Comparison of ENCODE assay signal across 9 cellular contexts in the genomic region with DNA sequence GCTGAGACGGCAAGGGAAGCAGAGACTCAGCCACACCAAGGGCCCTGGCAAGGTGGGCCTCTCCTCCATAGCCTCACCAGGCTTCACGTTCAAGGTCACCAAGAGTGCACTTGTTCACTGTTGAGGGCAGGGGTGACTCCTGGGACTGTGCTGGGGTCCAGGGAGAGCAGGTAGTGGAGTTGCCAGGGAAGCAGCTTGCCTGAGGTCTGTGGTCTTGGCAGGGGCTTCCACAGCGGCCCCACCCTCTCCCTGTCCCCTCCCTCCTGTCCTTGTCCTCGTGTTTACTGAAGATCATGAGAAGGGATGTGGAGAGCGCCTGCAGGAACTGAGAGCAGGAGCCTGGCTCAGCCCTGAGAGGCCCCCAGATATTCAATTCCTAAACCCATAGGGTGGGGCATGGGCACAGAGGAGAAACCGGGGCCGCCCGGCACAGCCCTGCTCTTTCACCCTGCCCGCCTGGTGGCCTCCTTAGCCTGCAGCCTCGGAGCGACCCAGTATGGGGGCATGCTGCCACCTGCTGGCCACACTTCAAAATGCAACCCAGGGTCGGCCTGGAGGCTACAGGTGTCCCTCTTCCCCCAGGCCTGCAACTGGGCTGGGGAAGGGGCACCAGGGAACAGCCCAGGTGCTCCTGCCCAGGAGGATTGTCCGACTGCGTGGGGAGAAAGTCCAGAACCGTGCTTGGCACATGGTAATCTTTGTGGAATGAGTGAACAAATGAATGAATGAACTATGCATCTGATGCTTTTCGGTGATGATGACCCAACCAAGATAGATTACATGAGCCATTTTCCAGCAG. TPM values are rescaled to one million over a fixed set of nuclear protein-coding genes. Genes with fewer than 3 reads are reported as not detected.
DNase-seq lines count a peak whose midpoint lies in the region; ATAC-seq and TF ChIP-seq lines count a peak whose summit lies in the region.
"Not testable (repeated sequence)": the region's sequence is repeated elsewhere in the genome, so short reads cannot be mapped to it uniquely, and the experiment has no call there.
"Had no signal": no experiment of that assay in that cellular context is flagged by ENCODE, and none has a peak within 500 bp of the region (broad histone marks: within the 10 kb centered on the region; RNA-seq: fewer than 3 reads in every experiment).

No MANE protein-coding gene starts in this region.

- H3K4me3 Mint-ChIP-seq in activated T-cell treated with anti-CD3 and anti-CD28 coated beads, Interleukin-2, amount 50 U/mL, for 72 hours; stimulated activated memory B cell treated with anti-CD40 and anti-IgM and Interleukin-4, amounts not matched to agents 10 μg/mL and 1 μg/mL and 100 μg/mL, for 72 hours: not testable (repeated sequence)

- H3K27me3 ChIP-seq in fibroblast of lung (ENCODE audit: control insufficient read depth, insufficient read depth, low read length); neural cell (ENCODE audit: insufficient read depth, low read depth, low read length): not testable (repeated sequence)

- peak; percentile 12 for DNase-seq in DMS79 (lab: John Stamatoyannopoulos, UW)
- not testable (repeated sequence) for DNase-seq in LNCaP clone FGC (ENCODE audit: low read depth)
- peak; percentile 71 for DNase-seq in RWPE1 (ENCODE audit: low spot score)
- DNase-seq in activated T-cell treated with anti-CD3 and anti-CD28 coated beads, Interleukin-2, amount 50 U/mL, for 72 hours = peak; percentile 89 to 93
- peak; percentile 28 to 61 for DNase-seq in fibroblast of lung (ENCODE audit: low read depth in 2 of 2)

- H3K9ac ChIP-seq in fibroblast of lung (ENCODE audit: insufficient read depth, low read length); neural cell (ENCODE audit: low read length): not testable (repeated sequence)

- not testable (repeated sequence) for H3K9me3 ChIP-seq in fibroblast of lung (ENCODE audit: control insufficient read depth, insufficient read depth, low read depth, low read length); neural cell (ENCODE audit: low read length)

- not testable (repeated sequence) for H3K36me3 ChIP-seq in fibroblast of lung (ENCODE audit: control insufficient read depth, insufficient read depth, low read length); neural cell (ENCODE audit: insufficient read depth, low read length)

- H3K4me1 ChIP-seq in fibroblast of lung (ENCODE audit: control insufficient read depth, extremely low read depth, insufficient read depth, low read length) = not testable (repeated sequence)

- not testable (repeated sequence) for H3K9me2 ChIP-seq in neural cell (ENCODE audit: insufficient read depth, low read length)

- H3K4me1 Mint-ChIP-seq in activated T-cell treated with anti-CD3 and anti-CD28 coated beads, Interleukin-2, amount 50 U/mL, for 72 hours (ENCODE audit: low read depth) = not testable (repeated sequence)
- peaks cover 12% of the 10 kb centered on the region for H3K4me1 Mint-ChIP-seq in stimulated activated memory B cell treated with anti-CD40 and anti-IgM and Interleukin-4, amounts not matched to agents 10 μg/mL and 1 μg/mL and 100 μg/mL, for 72 hours

- not testable (repeated sequence) for H4K20me1 ChIP-seq in fibroblast of lung (ENCODE audit: control insufficient read depth, extremely low read depth, insufficient read depth, low read length); neural cell (ENCODE audit: insufficient read depth)

- H3K4me2 ChIP-seq in fibroblast of lung (ENCODE audit: extremely low read depth, insufficient read depth, low read length); neural cell (ENCODE audit: low read length): not testable (repeated sequence)

- H3K4me3 ChIP-seq in LNCaP clone FGC (ENCODE audit: low read depth, low read length); fibroblast of lung (replicated peaks in 1 of 4; ENCODE audit: control extremely low read depth in 1 of 4, insufficient read depth in 1 of 4, low read depth in 3 of 4, low read length in 4 of 4); neural cell (ENCODE audit: low read length): not testable (repeated sequence)

- H3K27ac Mint-ChIP-seq in activated T-cell treated with anti-CD3 and anti-CD28 coated beads, Interleukin-2, amount 50 U/mL, for 72 hours; stimulated activated memory B cell treated with anti-CD40 and anti-IgM and Interleukin-4, amounts not matched to agents 10 μg/mL and 1 μg/mL and 100 μg/mL, for 72 hours: not testable (repeated sequence)

- not testable (repeated sequence) for H3F3A ChIP-seq in neural cell (ENCODE audit: insufficient read depth, low read length, poor library complexity, severe bottlenecking)

- H3K9me3 Mint-ChIP-seq in activated T-cell treated with anti-CD3 and anti-CD28 coated beads, Interleukin-2, amount 50 U/mL, for 72 hours; stimulated activated memory B cell treated with anti-CD40 and anti-IgM and Interleukin-4, amounts not matched to agents 10 μg/mL and 1 μg/mL and 100 μg/mL, for 72 hours: not testable (repeated sequence)

- TF ChIP-seq EP300 in neural cell (conservative IDR thresholded peaks at IDR 0.05; ENCODE audit: poor library complexity, severe bottlenecking) = not testable (repeated sequence)

- CTCF ChIA-PET in RWPE1 (lab: Yijun Ruan, JAX) = interaction anchor here (0.6 to 2.6 kb wide), 13 partner anchors 13 to 668 kb away, joined by 3 to 27 read pairs (median 4); a partner anchor contains a TSS

- not testable (repeated sequence) for H3K27ac ChIP-seq in RWPE1; fibroblast of lung (ENCODE audit: insufficient read depth, low read length); neural cell (ENCODE audit: low read length)

- H2AFZ ChIP-seq in fibroblast of lung (ENCODE audit: low read length); neural cell (ENCODE audit: low read depth, low read length): not testable (repeated sequence)

- not testable (repeated sequence) for H3K27me3 Mint-ChIP-seq in activated T-cell treated with anti-CD3 and anti-CD28 coated beads, Interleukin-2, amount 50 U/mL, for 72 hours (ENCODE audit: low read depth)
- H3K27me3 Mint-ChIP-seq in stimulated activated memory B cell treated with anti-CD40 and anti-IgM and Interleukin-4, amounts not matched to agents 10 μg/mL and 1 μg/mL and 100 μg/mL, for 72 hours = peaks cover 41% of the 10 kb centered on the region

- not testable (repeated sequence) for H3K36me3 Mint-ChIP-seq in activated T-cell treated with anti-CD3 and anti-CD28 coated beads, Interleukin-2, amount 50 U/mL, for 72 hours (ENCODE audit: insufficient read depth in 2 of 2); stimulated activated memory B cell treated with anti-CD40 and anti-IgM and Interleukin-4, amounts not matched to agents 10 μg/mL and 1 μg/mL and 100 μg/mL, for 72 hours

- POLR2A ChIA-PET in RWPE1 (lab: Yijun Ruan, JAX; ENCODE audit: low non-redundant PET) = not testable (repeated sequence)

- peak; percentile 85 for ATAC-seq in GM21723 (IDR thresholded peaks at IDR 0.05; ENCODE audit: unreplicated experiment)
- ATAC-seq in activated T-cell treated with anti-CD3 and anti-CD28 coated beads, Interleukin-2, amount 50 U/mL, for 72 hours (replicated peaks in 1 of 2) = peak; percentile 82 to 86
- peak; percentile 84 for ATAC-seq in stimulated activated memory B cell treated with anti-CD40 and anti-IgM and Interleukin-4, amounts not matched to agents 10 μg/mL and 1 μg/mL and 100 μg/mL, for 72 hours

- peak; percentile 97 for TF ChIP-seq RAD21 in neural cell (conservative IDR thresholded peaks at IDR 0.05)

- TF ChIP-seq CTCF in LNCaP clone FGC (IDR thresholded peaks at IDR 0.05; ENCODE audit: control insufficient read depth, extremely low read depth, insufficient read depth) (peak; percentile 93), RWPE1 (conservative IDR thresholded peaks at IDR 0.05; ENCODE audit: low read depth) (peak; percentile 94), fibroblast of lung (conservative IDR thresholded peaks at IDR 0.05 in 1 of 2, IDR thresholded peaks at IDR 0.05 in 1 of 2; ENCODE audit: low read depth in 1 of 2, low read length in 2 of 2) (peak; percentile 75 to 79), neural cell (IDR thresholded peaks at IDR 0.05; ENCODE audit: poor library complexity, severe bottlenecking) (peak; percentile 97)

- not testable (repeated sequence) for H3K79me2 ChIP-seq in fibroblast of lung (ENCODE audit: control insufficient read depth, insufficient read depth, low read length); neural cell (replicated peaks; ENCODE audit: insufficient read depth, low read length)

TF ChIP-seq in neural cell, 6 proteins besides CTCF, POLR2A, EP300 and RAD21:
- peak; percentile 96 for TF ChIP-seq SMC3 (conservative IDR thresholded peaks at IDR 0.05; ENCODE audit: poor library complexity)

RNA-seq across cellular contexts. Expression of a gene that starts 15.5 kb away (rescaled TPM):
- not detected for total RNA-seq in activated T-cell treated with anti-CD3 and anti-CD28 coated beads, Interleukin-2, amount 50 U/mL, for 72 hours
- total RNA-seq in fibroblast of lung = not detected in 2 replicates
- polyA plus RNA-seq in fibroblast of lung = not detected in 2 replicates
- polyA plus RNA-seq in fibroblast of lung (2012) = not detected in 2 replicates
- polyA minus RNA-seq in fibroblast of lung (ENCODE audit: low replicate concordance) = not detected in 2 replicates
- not detected in 2 replicates for polyA plus RNA-seq in neural cell
- not detected in 2 replicates for polyA minus RNA-seq in neural cell
- total RNA-seq: subcutaneous adipose tissue had no signal

RNA-seq across cellular contexts. Expression of a gene that starts 33.8 kb away (rescaled TPM):
- total RNA-seq in activated T-cell treated with anti-CD3 and anti-CD28 coated beads, Interleukin-2, amount 50 U/mL, for 72 hours = not detected
- not detected in 2 replicates for total RNA-seq in fibroblast of lung
- polyA plus RNA-seq in fibroblast of lung (not detected in 2 replicates), neural cell (not detected in 2 replicates)
- polyA plus RNA-seq in fibroblast of lung (2012) = not detected in 2 replicates
- polyA minus RNA-seq in fibroblast of lung (ENCODE audit: low replicate concordance) (not detected in 2 replicates), neural cell (not detected in 2 replicates)
- total RNA-seq: subcutaneous adipose tissue had no signal

RNA-seq across cellular contexts. Expression of a gene that starts 47.2 kb away (rescaled TPM):
- total RNA-seq in activated T-cell treated with anti-CD3 and anti-CD28 coated beads, Interleukin-2, amount 50 U/mL, for 72 hours = 1 to 10 TPM; 1.8 to 2.5 TPM
- not detected in 2 replicates for total RNA-seq in fibroblast of lung
- not detected in 2 replicates for polyA plus RNA-seq in fibroblast of lung
- not detected in 2 replicates for polyA plus RNA-seq in fibroblast of lung (2012)
- polyA minus RNA-seq in fibroblast of lung (ENCODE audit: low replicate concordance) = not detected in 2 replicates
- polyA plus RNA-seq in neural cell = 60.9 and 75.6 TPM in 2 replicates
- polyA minus RNA-seq in neural cell = 43.1 and 46.3 TPM in 2 replicates
- total RNA-seq: subcutaneous adipose tissue had no signal
